21 cellular contexts compared by ENCODE assay signal in genomic region chr2:218884519-218884918, GRCh38. TPM values are rescaled to one million over a fixed set of nuclear protein-coding genes. Genes with fewer than 3 reads are reported as not detected.
A peak's percentile ranks its signal among the peaks of the same experiment; 100 is the strongest.
DNase-seq lines count a peak whose midpoint lies in the region; ATAC-seq and TF ChIP-seq lines count a peak whose summit lies in the region.
"Had no signal": no experiment of that assay in that cellular context is flagged by ENCODE, and none has a peak within 500 bp of the region (broad histone marks: within the 10 kb centered on the region; RNA-seq: fewer than 3 reads in every experiment).

No MANE protein-coding gene starts in this region.

- WGBS in esophagus squamous epithelium, 2 donors, result 57 to 66% methylated on average over 2 of the region's 2 CpGs

- peaks cover 45% of the 10 kb centered on the region for H3K4me1 Mint-ChIP-seq in activated T-cell treated with anti-CD3 and anti-CD28 coated beads, Interleukin-2, amount 50 U/mL, for 72 hours (ENCODE audit: low read depth)
- peaks cover 51 to 75% of the 10 kb centered on the region in 2 donors for H3K4me1 Mint-ChIP-seq in stimulated activated naive B cell treated with anti-CD40 and anti-IgM and Interleukin-4, amounts not matched to agents 10 μg/mL and 1 μg/mL and 100 μg/mL, for 72 hours

- H4K20me1 ChIP-seq in OCI-LY3 (ENCODE audit: insufficient read depth, low read length), result peaks cover 9% of the 10 kb centered on the region; the same call in 1 of the 2 replicates

- H3K27ac ChIP-seq in OCI-LY3 (ENCODE audit: low read length) (peak overlapping the region; percentile 65), esophagus squamous epithelium (peak overlapping the region; percentile 73 to 84 (median 79)), vagina (no peak overlapping the region)
- H3K27ac ChIP-seq: GM23248, tibial artery had no signal

- H3K4me3 Mint-ChIP-seq in activated T-cell treated with anti-CD3 and anti-CD28 coated beads, Interleukin-2, amount 50 U/mL, for 72 hours, result peak overlapping the region; percentile 47 to 51
- H3K4me3 Mint-ChIP-seq in stimulated activated naive B cell treated with anti-CD40 and anti-IgM and Interleukin-4, amounts not matched to agents 10 μg/mL and 1 μg/mL and 100 μg/mL, for 72 hours, result peak overlapping the region; percentile 8 to 53
- H3K4me3 Mint-ChIP-seq: activated CD4-positive, alpha-beta T cell treated with anti-CD3 and anti-CD28 coated beads, Interleukin-2, amount 10 ng/mL, durations not matched to agents 7 days and 5 days had no signal

- H3K9me3 Mint-ChIP-seq in activated T-cell treated with anti-CD3 and anti-CD28 coated beads, Interleukin-2, amount 50 U/mL, for 72 hours, result no peaks in the 10 kb centered on the region
- H3K9me3 Mint-ChIP-seq in stimulated activated naive B cell treated with anti-CD40 and anti-IgM and Interleukin-4, amounts not matched to agents 10 μg/mL and 1 μg/mL and 100 μg/mL, for 72 hours, result no peaks in the 10 kb centered on the region
- H3K9me3 Mint-ChIP-seq: activated CD4-positive, alpha-beta T cell treated with anti-CD3 and anti-CD28 coated beads, Interleukin-2, amount 10 ng/mL, durations not matched to agents 7 days and 5 days had no signal

- H3K4me1 ChIP-seq in OCI-LY3 (ENCODE audit: low read length) (peaks cover 62% of the 10 kb centered on the region), esophagus squamous epithelium (peaks cover 29 to 78% (median 35%) of the 10 kb centered on the region in 3 donors), vagina (peaks cover 54% of the 10 kb centered on the region)

- H3K9ac ChIP-seq in OCI-LY3 (ENCODE audit: low read length), result peak overlapping the region; percentile 84; the same call in 1 of the 2 replicates
- H3K9ac ChIP-seq: GM23248 had no signal

- TF ChIP-seq CTCF in OCI-LY3 (IDR thresholded peaks at IDR 0.05; ENCODE audit: low read depth, low read length) (no peak), esophagus squamous epithelium (IDR thresholded peaks at IDR 0.05) (no peak), GM13977 (IDR thresholded peaks at IDR 0.05; ENCODE audit: extremely low read depth, insufficient read depth, missing control alignments) (no peak), vagina (IDR thresholded peaks at IDR 0.05) (no peak)

- peaks cover 66% of the 10 kb centered on the region for H3K79me2 ChIP-seq in OCI-LY3 (ENCODE audit: low read length)

- H3K4me3 ChIP-seq in OCI-LY3 (ENCODE audit: low read length) (peak overlapping the region; percentile 82), esophagus squamous epithelium (no peak overlapping the region), vagina (no peak overlapping the region)

- no peak for TF ChIP-seq POLR2A in esophagus squamous epithelium (IDR thresholded peaks at IDR 0.05)
- TF ChIP-seq POLR2A in vagina (IDR thresholded peaks at IDR 0.05), result no peak

- peaks cover 36% of the 10 kb centered on the region for H3K27me3 Mint-ChIP-seq in activated T-cell treated with anti-CD3 and anti-CD28 coated beads, Interleukin-2, amount 50 U/mL, for 72 hours (ENCODE audit: low read depth)
- peaks cover 0 to 4% of the 10 kb centered on the region in 2 donors for H3K27me3 Mint-ChIP-seq in stimulated activated naive B cell treated with anti-CD40 and anti-IgM and Interleukin-4, amounts not matched to agents 10 μg/mL and 1 μg/mL and 100 μg/mL, for 72 hours

- H3K27me3 ChIP-seq in OCI-LY3 (ENCODE audit: low read depth, low read length) (no peaks in the 10 kb centered on the region), esophagus squamous epithelium (peaks cover 0 to 90% (median 7%) of the 10 kb centered on the region in 4 donors), vagina (peaks cover 11% of the 10 kb centered on the region)

- H3K27ac Mint-ChIP-seq in activated T-cell treated with anti-CD3 and anti-CD28 coated beads, Interleukin-2, amount 50 U/mL, for 72 hours, result no peak overlapping the region
- H3K27ac Mint-ChIP-seq in stimulated activated naive B cell treated with anti-CD40 and anti-IgM and Interleukin-4, amounts not matched to agents 10 μg/mL and 1 μg/mL and 100 μg/mL, for 72 hours, result no peak overlapping the region
- H3K27ac Mint-ChIP-seq: activated CD4-positive, alpha-beta T cell treated with anti-CD3 and anti-CD28 coated beads, Interleukin-2, amount 10 ng/mL, durations not matched to agents 7 days and 5 days had no signal

- peaks cover 53% of the 10 kb centered on the region for H3K36me3 ChIP-seq in OCI-LY3 (replicated peaks; ENCODE audit: low read depth, low read length)
- H3K36me3 ChIP-seq in esophagus squamous epithelium, result no peaks in the 10 kb centered on the region
- H3K36me3 ChIP-seq in vagina, result no peaks in the 10 kb centered on the region
- H3K36me3 ChIP-seq: tibial artery had no signal

- peaks cover 0 to 1% of the 10 kb centered on the region in 2 donors for H3K36me3 Mint-ChIP-seq in activated T-cell treated with anti-CD3 and anti-CD28 coated beads, Interleukin-2, amount 50 U/mL, for 72 hours (ENCODE audit: insufficient read depth in 2 of 2)
- peaks cover 0 to 1% of the 10 kb centered on the region in 2 donors for H3K36me3 Mint-ChIP-seq in stimulated activated naive B cell treated with anti-CD40 and anti-IgM and Interleukin-4, amounts not matched to agents 10 μg/mL and 1 μg/mL and 100 μg/mL, for 72 hours

- no peak for DNase-seq in activated T-cell treated with anti-CD3 and anti-CD28 coated beads, Interleukin-2, amount 50 U/mL, for 72 hours
- DNase-seq in activated T-cell treated with anti-CD3 and anti-CD28 coated beads for 4 hours (no peak), esophagus squamous epithelium (lab: John Stamatoyannopoulos, UW) (no peak), GM13977 (ENCODE audit: low spot score) (no peak), vagina (ENCODE audit: extremely low spot score in 2 of 2) (no peak), NCI-H345 (lab: John Stamatoyannopoulos, UW) (no peak)
- no peak for DNase-seq in stimulated activated naive B cell treated with anti-CD40 and anti-IgM and Interleukin-4, amounts not matched to agents 10 μg/mL and 1 μg/mL and 100 μg/mL, for 72 hours
- DNase-seq: activated CD4-positive, alpha-beta T cell treated with anti-CD3 and anti-CD28 coated beads, Interleukin-2, amount 10 ng/mL, durations not matched to agents 7 days and 5 days; anterior cingulate cortex; cortex of kidney; erythroblast; GM23248; occipital lobe; SHP77 treated with DMSO at 0.1 percent for 48 hours; stimulated activated CD4-positive, alpha-beta T cell treated with anti-CD3 and anti-CD28 coated beads, Interleukin-2, amount 100 ng/mL, for 48 hours; T-helper 9 cell; tibial artery had no signal

- in situ Hi-C loops in GM13977 (cut with MboI; ENCODE audit: low pct_unique_long_range_greater_than_20kb, low sequenced_read_pairs, unreplicated experiment), result no loop called here

- H3K4me2 ChIP-seq in OCI-LY3 (ENCODE audit: low read length), result peak overlapping the region; percentile 98

- H3K9me3 ChIP-seq in OCI-LY3 (ENCODE audit: insufficient read depth, low read length) (no peaks in the 10 kb centered on the region), esophagus squamous epithelium (no peaks in the 10 kb centered on the region), vagina (no peaks in the 10 kb centered on the region)
- H3K9me3 ChIP-seq: tibial artery had no signal

- ATAC-seq in activated T-cell treated with anti-CD3 and anti-CD28 coated beads, Interleukin-2, amount 50 U/mL, for 72 hours (replicated peaks in 1 of 2), result no peak
- no peak for ATAC-seq in stimulated activated naive B cell treated with anti-CD40 and anti-IgM and Interleukin-4, amounts not matched to agents 10 μg/mL and 1 μg/mL and 100 μg/mL, for 72 hours (replicated peaks)

- H2AFZ ChIP-seq in OCI-LY3 (ENCODE audit: low read depth, low read length), result no peak overlapping the region

- intact Hi-C loops in esophagus squamous epithelium (cut with DNase I) (no loop called here), vagina (cut with DNase I) (no loop called here)

RNA-seq across cellular contexts. Expression of gene WNT10A, which starts 3.9 kb away (rescaled TPM):
- total RNA-seq in activated T-cell treated with anti-CD3 and anti-CD28 coated beads, Interleukin-2, amount 50 U/mL, for 72 hours, result 1 to 10 TPM; 3.4 to 8.6 TPM
- total RNA-seq in esophagus squamous epithelium (10 to 100 TPM in 2 of 4 donors, 1 to 10 TPM in 2; 8.0 to 19.1 (median 11.9) TPM), vagina (2.5 TPM)
- total RNA-seq: GM23248, lung microvascular endothelial cell, NCI-H460, occipital lobe had no signal

RNA-seq across cellular contexts. Expression of gene WNT6, which starts 24.9 kb away (rescaled TPM):
- under 1 TPM; 0.19 TPM for total RNA-seq in activated T-cell treated with anti-CD3 and anti-CD28 coated beads, Interleukin-2, amount 50 U/mL, for 72 hours
- total RNA-seq in esophagus squamous epithelium, result under 1 TPM in 2 of 4 donors, not detected in 2; 0.73 to 0.76 TPM
- 2.0 TPM for total RNA-seq in vagina
- total RNA-seq: A673; activated CD4-positive, alpha-beta T cell treated with anti-CD3 and anti-CD28 coated beads, Interleukin-2, amount 10 ng/mL, durations not matched to agents 7 days and 5 days; GM23248; lung microvascular endothelial cell; NCI-H460; occipital lobe had no signal

RNA-seq across cellular contexts. Expression of gene PRKAG3, which starts 52.9 kb away (rescaled TPM):
- not detected for total RNA-seq in activated T-cell treated with anti-CD3 and anti-CD28 coated beads, Interleukin-2, amount 50 U/mL, for 72 hours
- total RNA-seq in esophagus squamous epithelium (not detected), vagina (not detected)
- total RNA-seq: A673; activated CD4-positive, alpha-beta T cell treated with anti-CD3 and anti-CD28 coated beads, Interleukin-2, amount 10 ng/mL, durations not matched to agents 7 days and 5 days; GM23248; lung microvascular endothelial cell; NCI-H460; occipital lobe had no signal
